ENCODE assay signal across 11 cellular contexts in the genomic region with DNA sequence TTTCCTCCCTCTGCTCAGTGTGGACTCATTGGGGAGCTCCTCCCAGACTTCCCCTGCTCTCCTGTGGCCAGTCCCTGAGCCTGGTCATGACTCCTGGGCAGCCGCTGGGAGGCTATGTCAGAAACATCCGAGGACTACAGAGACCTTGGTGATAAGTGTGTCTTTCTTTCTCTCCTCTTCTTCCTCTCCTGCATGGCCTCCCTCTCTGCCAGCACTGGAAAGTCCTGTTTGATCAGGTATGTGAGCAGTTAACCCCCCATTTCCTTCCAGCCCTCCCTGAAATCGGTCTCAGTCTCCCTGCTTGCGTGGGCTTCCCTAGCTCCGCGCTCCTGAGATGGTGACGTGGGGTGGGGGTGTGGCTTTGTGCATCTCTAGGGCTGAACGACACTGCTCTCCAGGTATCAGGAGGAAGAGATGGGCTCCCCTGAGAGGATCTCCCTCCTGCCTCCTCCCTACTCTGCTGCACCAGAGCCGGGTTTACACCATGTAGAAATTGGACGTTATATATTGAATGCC. TPM values are rescaled to one million over a fixed set of nuclear protein-coding genes. Genes with fewer than 3 reads are reported as not detected.
A peak's percentile ranks its signal among the peaks of the same experiment; 100 is the strongest.
DNase-seq lines count a peak whose midpoint lies in the region; ATAC-seq and TF ChIP-seq lines count a peak whose summit lies in the region.
"Had no signal": no experiment of that assay in that cellular context is flagged by ENCODE, and none has a peak within 500 bp of the region (broad histone marks: within the 10 kb centered on the region; RNA-seq: fewer than 3 reads in every experiment).

No MANE protein-coding gene starts in this region.

- peaks cover 12% of the 10 kb centered on the region for H3K4me1 Mint-ChIP-seq in activated T-cell treated with anti-CD3 and anti-CD28 coated beads, Interleukin-2, amount 50 U/mL, for 24 hours (ENCODE audit: low read depth)
- peaks cover 16 to 17% of the 10 kb centered on the region in 2 donors for H3K4me1 Mint-ChIP-seq in immature natural killer cell
- H3K4me1 Mint-ChIP-seq in stimulated activated naive CD8-positive, alpha-beta T cell treated with anti-CD3 and anti-CD28 coated beads, Interleukin-15, amount 100 ng/mL, for 72 hours = peaks cover 29% of the 10 kb centered on the region

- no peak for TF ChIP-seq CTCF in colonic mucosa (IDR thresholded peaks at IDR 0.05)

- peak overlapping the region; percentile 52 for H3K4me3 Mint-ChIP-seq in activated T-cell treated with anti-CD3 and anti-CD28 coated beads, Interleukin-2, amount 50 U/mL, for 24 hours
- H3K4me3 Mint-ChIP-seq in immature natural killer cell = peak overlapping the region; percentile 48 to 82 (median 68)
- peak overlapping the region; percentile 51 to 57 for H3K4me3 Mint-ChIP-seq in stimulated activated naive CD8-positive, alpha-beta T cell treated with anti-CD3 and anti-CD28 coated beads, Interleukin-15, amount 100 ng/mL, for 72 hours

- H3K9me3 Mint-ChIP-seq in activated T-cell treated with anti-CD3 and anti-CD28 coated beads, Interleukin-2, amount 50 U/mL, for 24 hours = no peaks in the 10 kb centered on the region
- no peaks in the 10 kb centered on the region for H3K9me3 Mint-ChIP-seq in immature natural killer cell
- H3K9me3 Mint-ChIP-seq in stimulated activated naive CD8-positive, alpha-beta T cell treated with anti-CD3 and anti-CD28 coated beads, Interleukin-15, amount 100 ng/mL, for 72 hours = no peaks in the 10 kb centered on the region

- no peak overlapping the region for H3K4me3 ChIP-seq in colonic mucosa

- no peaks in the 10 kb centered on the region for H3K36me3 ChIP-seq in colonic mucosa
- H3K36me3 ChIP-seq: BLaER1 treated with 17β-estradiol and CSF1 and Interleukin-3, amounts not matched to agents 10 nM and 100 nM; Peyer's patch had no signal

- peaks cover 8% of the 10 kb centered on the region for H3K4me1 ChIP-seq in colonic mucosa

- peaks cover 43% of the 10 kb centered on the region for H3K27me3 ChIP-seq in colonic mucosa

- intact Hi-C loops in Right ventricle myocardium superior (cut with DNase I) = no loop called here
- intact Hi-C loops in Right ventricle myocardium inferior (cut with DNase I) = no loop called here
- intact Hi-C loops in colonic mucosa (cut with DNase I) = no loop called here

- H3K27me3 Mint-ChIP-seq in activated T-cell treated with anti-CD3 and anti-CD28 coated beads, Interleukin-2, amount 50 U/mL, for 24 hours = peaks cover 81% of the 10 kb centered on the region
- peaks cover 14 to 32% (median 16%) of the 10 kb centered on the region in 3 donors for H3K27me3 Mint-ChIP-seq in immature natural killer cell (ENCODE audit: low read depth in 3 of 3)
- peaks cover 90% of the 10 kb centered on the region for H3K27me3 Mint-ChIP-seq in stimulated activated naive CD8-positive, alpha-beta T cell treated with anti-CD3 and anti-CD28 coated beads, Interleukin-15, amount 100 ng/mL, for 72 hours

- H3K36me3 Mint-ChIP-seq in activated T-cell treated with anti-CD3 and anti-CD28 coated beads, Interleukin-2, amount 50 U/mL, for 24 hours (ENCODE audit: low read depth) = no peaks in the 10 kb centered on the region
- H3K36me3 Mint-ChIP-seq in immature natural killer cell = no peaks in the 10 kb centered on the region

- no peak overlapping the region for H3K27ac Mint-ChIP-seq in activated T-cell treated with anti-CD3 and anti-CD28 coated beads, Interleukin-2, amount 50 U/mL, for 24 hours
- no peak overlapping the region for H3K27ac Mint-ChIP-seq in immature natural killer cell
- no peak overlapping the region for H3K27ac Mint-ChIP-seq in stimulated activated naive CD8-positive, alpha-beta T cell treated with anti-CD3 and anti-CD28 coated beads, Interleukin-15, amount 100 ng/mL, for 72 hours

- ATAC-seq in Right ventricle myocardium superior (ENCODE audit: poor library complexity) = peak; percentile 32
- ATAC-seq in Right ventricle myocardium inferior = no peak
- no peak for ATAC-seq in stimulated activated naive CD8-positive, alpha-beta T cell treated with anti-CD3 and anti-CD28 coated beads, Interleukin-15, amount 100 ng/mL, for 72 hours

- H3K9ac ChIP-seq in colonic mucosa (ENCODE audit: low read depth in 2 of 2, low read length in 2 of 2) = no peak overlapping the region

- H3K27ac ChIP-seq in colonic mucosa = no peak overlapping the region
- H3K27ac ChIP-seq: BLaER1 treated with 17β-estradiol and CSF1 and Interleukin-3, amounts not matched to agents 10 nM and 100 nM; HL-60; Peyer's patch had no signal

- no peak for DNase-seq in Right ventricle myocardium superior
- no peak for DNase-seq in Right ventricle myocardium inferior (ENCODE audit: missing footprints)
- DNase-seq in activated T-cell treated with anti-CD3 and anti-CD28 coated beads, Interleukin-2, amount 50 U/mL, for 24 hours = peak; percentile 36
- no peak for DNase-seq in immature natural killer cell
- DNase-seq in stimulated activated naive CD8-positive, alpha-beta T cell treated with anti-CD3 and anti-CD28 coated beads, Interleukin-15, amount 100 ng/mL, for 72 hours = no peak
- DNase-seq in colonic mucosa = no peak
- DNase-seq in SW480 (ENCODE audit: low spot score) = no peak
- DNase-seq in SK-N-DZ (ENCODE audit: low spot score) = no peak
- DNase-seq: Peyer's patch had no signal

- H3K9me3 ChIP-seq in colonic mucosa = no peaks in the 10 kb centered on the region
- H3K9me3 ChIP-seq: BLaER1 treated with 17β-estradiol and CSF1 and Interleukin-3, amounts not matched to agents 10 nM and 100 nM; Peyer's patch had no signal

RNA-seq across cellular contexts. Expression of gene RHBDL3, which starts 2.1 kb away (rescaled TPM):
- total RNA-seq in Right ventricle myocardium superior = 1.7 TPM
- total RNA-seq in Right ventricle myocardium inferior = 3.4 TPM
- not detected for polyA plus RNA-seq in immature natural killer cell
- total RNA-seq in colonic mucosa = under 1 TPM; 0.53 to 0.62 TPM
- polyA plus RNA-seq in SK-N-DZ (2014; cell fraction: cytosol; rRNA removed) = 1.3 and 2.5 TPM in 2 replicates
- polyA plus RNA-seq in SK-N-DZ (2014; cell fraction: nucleus; rRNA removed) = 1.6 and 2.1 TPM in 2 replicates
